ENCODE assay signal across 10 cellular contexts in the genomic region with DNA sequence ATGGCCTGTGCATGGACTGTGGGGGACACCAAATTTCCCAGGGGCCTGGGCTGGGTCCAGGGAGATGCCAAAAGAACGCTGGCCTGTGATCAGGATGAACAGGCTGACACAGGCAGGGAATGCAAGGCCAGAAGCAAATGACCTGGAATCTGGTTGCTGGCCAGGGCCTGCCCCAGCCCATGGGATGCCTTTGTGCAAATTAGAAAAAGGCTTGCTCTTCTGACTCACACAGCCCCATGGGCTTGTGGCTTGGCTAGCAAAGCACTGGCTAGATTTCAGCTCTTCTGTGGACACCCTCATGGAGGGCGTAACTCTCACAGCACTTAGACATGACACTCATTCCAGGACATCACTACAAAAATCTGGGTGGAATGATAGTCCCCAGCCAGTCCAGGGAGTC. TPM values are rescaled to one million over a fixed set of nuclear protein-coding genes. Genes with fewer than 3 reads are reported as not detected.
DNase-seq lines count a peak whose midpoint lies in the region; ATAC-seq and TF ChIP-seq lines count a peak whose summit lies in the region.
"Had no signal": no experiment of that assay in that cellular context is flagged by ENCODE, and none has a peak within 500 bp of the region (broad histone marks: within the 10 kb centered on the region; RNA-seq: fewer than 3 reads in every experiment).

No MANE protein-coding gene starts in this region.

- no peaks in the 10 kb centered on the region for H3K36me3 ChIP-seq in mammary epithelial cell (ENCODE audit: insufficient read depth, low read length)
- no peaks in the 10 kb centered on the region for H3K36me3 ChIP-seq in testis (ENCODE audit: low read depth, missing control alignments)

- in situ Hi-C loops in mammary epithelial cell (cut with MboI; ENCODE audit: low sequenced_read_pairs in 2 of 2) = no loop called here

- H3K27me3 ChIP-seq in mammary epithelial cell (ENCODE audit: insufficient read depth, low read length) = no peaks in the 10 kb centered on the region
- no peaks in the 10 kb centered on the region for H3K27me3 ChIP-seq in testis

- no peak for TF ChIP-seq CTCF in HFF-Myc (IDR thresholded peaks at IDR 0.05; ENCODE audit: low read depth, low read length, missing control alignments)
- no peak for TF ChIP-seq CTCF in mammary epithelial cell (conservative IDR thresholded peaks at IDR 0.05 in 1 of 2, IDR thresholded peaks at IDR 0.05 in 1 of 2; ENCODE audit: extremely low read depth in 1 of 2, insufficient read depth in 1 of 2, low read depth in 1 of 2, low read length in 2 of 2)
- no peak for TF ChIP-seq CTCF in testis (IDR thresholded peaks at IDR 0.05)

- H3K4me3 ChIP-seq in HFF-Myc (replicated peaks; ENCODE audit: low read depth, low read length) (no peak overlapping the region), mammary epithelial cell (replicated peaks in 1 of 3; ENCODE audit: insufficient read depth in 1 of 3, low read depth in 2 of 3, low read length in 3 of 3) (no peak overlapping the region), testis (no peak overlapping the region)

- H3K27ac ChIP-seq in mammary epithelial cell (ENCODE audit: insufficient read depth, low read depth, low read length) (no peak overlapping the region), testis (no peak overlapping the region)

- ATAC-seq in GM21576 (IDR thresholded peaks at IDR 0.05; ENCODE audit: unreplicated experiment) (no peak), HG03097 (IDR thresholded peaks at IDR 0.05; ENCODE audit: low FRiP score, unreplicated experiment) (no peak)
- ATAC-seq: activated CD4-positive, alpha-beta T cell treated with anti-CD3 and anti-CD28 coated beads for 36 hours had no signal

- dilution Hi-C loops in mammary epithelial cell (cut with HindIII; ENCODE audit: low sequenced_read_pairs) = no loop called here

- no peaks in the 10 kb centered on the region for H3K79me2 ChIP-seq in mammary epithelial cell (ENCODE audit: insufficient read depth, low read length)

- H3K9me3 ChIP-seq in mammary epithelial cell (replicated peaks; ENCODE audit: insufficient read depth, low read length) (peaks cover 4% of the 10 kb centered on the region), testis (no peaks in the 10 kb centered on the region)

- BruUV-seq in mammary epithelial cell (replicated peaks; lab: Mats Ljungman, UMichigan) = no TSS peak

- DNase-seq in HFF-Myc (ENCODE audit: extremely low read depth, low read depth) = peak; percentile 71
- peak; percentile 94 for DNase-seq in mammary epithelial cell
- DNase-seq in iPS-NIHi7 (ENCODE audit: extremely low spot score) = peak; percentile 37
- peak; percentile 38 for DNase-seq in testis
- DNase-seq in NCI-H2196 (lab: John Stamatoyannopoulos, UW; ENCODE audit: unreplicated experiment) = no peak
- no peak for DNase-seq in T-helper 2 cell
- DNase-seq: activated CD4-positive, alpha-beta T cell treated with anti-CD3 and anti-CD28 coated beads for 36 hours; central memory CD4-positive, alpha-beta T cell had no signal

- intact Hi-C loops in mammary epithelial cell (cut with micrococcal nuclease) = loop anchor here (2.0 kb wide), 1 partner anchor 45 kb away; a partner anchor contains a TSS
- intact Hi-C loops in testis (cut with DNase I; ENCODE audit: low total_unique reads) = no loop called here

- no peak overlapping the region for H3K9ac ChIP-seq in mammary epithelial cell (ENCODE audit: insufficient read depth, low read length)

- TF ChIP-seq POLR2A in testis (IDR thresholded peaks at IDR 0.05) = no peak

- peak overlapping the region; percentile 23 for H3K4me2 ChIP-seq in mammary epithelial cell (ENCODE audit: insufficient read depth, low read depth, low read length)

- H2AFZ ChIP-seq in mammary epithelial cell (ENCODE audit: low read depth, low read length) = no peak overlapping the region

- 0% methylated on average over 2 of the region's 2 CpGs for WGBS in mammary epithelial cell (ENCODE audit: low coverage, missing lambda C conversion rate)
- WGBS in testis, 2 donors = 55 to 94% methylated on average over 2 of the region's 2 CpGs

- peaks cover 34% of the 10 kb centered on the region for H3K4me1 ChIP-seq in mammary epithelial cell (ENCODE audit: insufficient read depth, low read length)
- H3K4me1 ChIP-seq in testis = peaks cover 3% of the 10 kb centered on the region

- no peaks in the 10 kb centered on the region for H4K20me1 ChIP-seq in mammary epithelial cell (ENCODE audit: insufficient read depth, low read length)

- CTCF ChIA-PET in mammary epithelial cell (lab: Charles Lee; ENCODE audit: low non-redundant PET) = no interaction called here

RNA-seq across cellular contexts. Expression of a gene that starts 45.8 kb away (rescaled TPM):
- 10 to 100 TPM; 11.0 to 12.4 TPM for total RNA-seq in mammary epithelial cell
- 5.2 TPM for polyA plus RNA-seq in mammary epithelial cell
- 5.3 TPM for polyA minus RNA-seq in mammary epithelial cell
- 10 to 100 TPM; 19.8 to 22.1 TPM for total RNA-seq in testis
- polyA plus RNA-seq in testis (ENCODE audit: insufficient read depth, low read depth, low replicate concordance) = 32.2 TPM

Comparison
In these comparisons a context has a peak if more than half of its experiments do, and no peak if none do; other contexts are left out.
1. DNase-seq: peak in HFF-Myc (single experiment), mammary epithelial cell (single experiment), iPS-NIHi7 (single experiment) and testis (single experiment); none in NCI-H2196 (single experiment) and T-helper 2 cell (0 of 5).